In the genomic region with DNA sequence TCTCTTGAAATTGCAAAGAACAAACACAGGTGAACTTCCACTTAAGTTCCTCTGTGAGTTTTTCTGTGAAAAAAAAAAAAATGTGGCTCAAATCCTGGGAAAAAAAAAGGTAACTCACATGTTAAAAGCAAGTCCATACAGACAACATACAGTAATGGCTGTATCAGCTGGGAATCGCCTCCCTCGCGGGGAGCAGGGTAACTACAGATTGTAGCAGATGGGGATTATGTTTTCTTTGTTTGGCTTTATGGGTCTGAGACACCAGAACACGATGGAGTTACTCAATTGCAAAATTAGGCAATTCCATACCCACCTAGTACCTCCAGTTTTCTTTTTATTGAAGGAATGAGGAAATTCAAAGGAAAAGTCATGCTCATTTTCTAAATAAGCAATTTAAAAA, we compare ENCODE assay signal across 24 cellular contexts. TPM values are rescaled to one million over a fixed set of nuclear protein-coding genes. Genes with fewer than 3 reads are reported as not detected.
DNase-seq lines count a peak whose midpoint lies in the region; ATAC-seq and TF ChIP-seq lines count a peak whose summit lies in the region.
"Had no signal": no experiment of that assay in that cellular context is flagged by ENCODE, and none has a peak within 500 bp of the region (broad histone marks: within the 10 kb centered on the region; RNA-seq: fewer than 3 reads in every experiment).

No MANE protein-coding gene starts in this region.

- DNase-seq in NCI-H748 (lab: John Stamatoyannopoulos, UW; ENCODE audit: unreplicated experiment) = peak; percentile 19
- DNase-seq in NCI-H748 treated with DMSO at 0.1 percent for 48 hours (lab: John Stamatoyannopoulos, UW) = no peak
- DNase-seq in NCI-H146 treated with DMSO at 0.1 percent for 48 hours (lab: John Stamatoyannopoulos, UW; ENCODE audit: unreplicated experiment) = peak; percentile 50
- peak; percentile 84 for DNase-seq in NCI-H82 treated with DMSO at 0.1 percent for 48 hours (lab: John Stamatoyannopoulos, UW; ENCODE audit: unreplicated experiment)
- DNase-seq in progenitor cell of endocrine pancreas (ENCODE audit: low spot score, unreplicated experiment) = no peak
- no peak for DNase-seq in spleen
- no peak for DNase-seq in heart right ventricle
- no peak for DNase-seq in Kasumi-1 (lab: John Stamatoyannopoulos, UW)
- DNase-seq: BE2C; CD4-positive, CD25-positive, alpha-beta regulatory T cell; COR-L47; DMS153; GDM1; NCI-H1417 treated with DMSO at 0.1 percent for 48 hours; NCI-H2029 treated with DMSO at 0.1 percent for 48 hours; NCI-H2227 treated with DMSO at 0.1 percent for 48 hours; NCI-H526; RPMI8226; SHP77 treated with DMSO at 0.1 percent for 48 hours; SK-N-SH had no signal

- H3K27ac ChIP-seq in spleen = no peak overlapping the region
- H3K27ac ChIP-seq in heart right ventricle = no peak overlapping the region
- H3K27ac ChIP-seq: KMS-11 had no signal

- WGBS in spleen, 5 donors = 48 to 60% (median 58%) methylated on average over 4 of the region's 4 CpGs
- WGBS in heart right ventricle, 2 donors = 38 to 43% methylated on average over 4 of the region's 4 CpGs

- no peak overlapping the region for H3K4me3 Mint-ChIP-seq in progenitor cell of endocrine pancreas (ENCODE audit: low read depth)
- H3K4me3 Mint-ChIP-seq: CD4-positive, CD25-positive, alpha-beta regulatory T cell had no signal

- no peaks in the 10 kb centered on the region for H3K36me3 Mint-ChIP-seq in progenitor cell of endocrine pancreas (ENCODE audit: insufficient read depth)
- H3K36me3 Mint-ChIP-seq: CD4-positive, CD25-positive, alpha-beta regulatory T cell had no signal

- peak overlapping the region; percentile 1 for H3K27ac Mint-ChIP-seq in progenitor cell of endocrine pancreas
- H3K27ac Mint-ChIP-seq: CD4-positive, CD25-positive, alpha-beta regulatory T cell had no signal

- H3K4me1 Mint-ChIP-seq in progenitor cell of endocrine pancreas (ENCODE audit: low read depth) = peaks cover 9% of the 10 kb centered on the region
- H3K4me1 Mint-ChIP-seq: CD4-positive, CD25-positive, alpha-beta regulatory T cell had no signal

- peaks cover 19% of the 10 kb centered on the region for H3K27me3 Mint-ChIP-seq in progenitor cell of endocrine pancreas
- H3K27me3 Mint-ChIP-seq: CD4-positive, CD25-positive, alpha-beta regulatory T cell had no signal

- intact Hi-C loops in spleen (cut with DNase I; ENCODE audit: low total_unique reads) = no loop called here
- intact Hi-C loops in heart right ventricle (cut with DNase I) = no loop called here

- ATAC-seq in heart right ventricle = no peak

- TF ChIP-seq CTCF in progenitor cell of endocrine pancreas (IDR thresholded peaks at IDR 0.05; ENCODE audit: unreplicated experiment) (no peak), spleen (IDR thresholded peaks at IDR 0.05 in 8 of 11, conservative IDR thresholded peaks at IDR 0.05 in 3 of 11) (no peak), heart right ventricle (IDR thresholded peaks at IDR 0.05) (no peak)

- H3K36me3 ChIP-seq in spleen (no peaks in the 10 kb centered on the region), heart right ventricle (no peaks in the 10 kb centered on the region)
- H3K36me3 ChIP-seq: BE2C had no signal

- no peaks in the 10 kb centered on the region for H3K9me3 Mint-ChIP-seq in progenitor cell of endocrine pancreas (ENCODE audit: low read depth)

- H3K4me3 ChIP-seq in spleen (no peak overlapping the region), heart right ventricle (no peak overlapping the region)

- H3K27me3 ChIP-seq in spleen (replicated peaks in 1 of 7) (peaks cover 0 to 6% (median 0%) of the 10 kb centered on the region in 7 donors), heart right ventricle (peaks cover 0 to 27% (median 0%) of the 10 kb centered on the region in 7 donors)
- H3K27me3 ChIP-seq: BE2C had no signal

- TF ChIP-seq POLR2A in spleen (IDR thresholded peaks at IDR 0.05) = no peak

- H3K9me3 ChIP-seq in spleen (no peaks in the 10 kb centered on the region), heart right ventricle (no peaks in the 10 kb centered on the region)
- H3K9me3 ChIP-seq: BE2C, SK-N-SH had no signal

- H3K4me1 ChIP-seq in spleen (no peaks in the 10 kb centered on the region), heart right ventricle (no peaks in the 10 kb centered on the region)
- H3K4me1 ChIP-seq: BE2C had no signal

RNA-seq across cellular contexts. Expression of gene FEZF1, which starts 42.3 kb away (rescaled TPM):
- total RNA-seq in progenitor cell of endocrine pancreas = not detected in 2 replicates
- not detected for total RNA-seq in spleen
- under 1 TPM in 1 of 3 donors, not detected in 2; 0.04 TPM for polyA plus RNA-seq in spleen
- total RNA-seq in heart right ventricle = not detected
- polyA plus RNA-seq in heart right ventricle = not detected
- total RNA-seq: A172; CD4-positive, CD25-positive, alpha-beta regulatory T cell; HT-29; M059J had no signal
- polyA plus RNA-seq: CD4-positive, CD25-positive, alpha-beta regulatory T cell; SK-N-SH had no signal

Comparison
In these comparisons a context has a peak if more than half of its experiments do, and no peak if none do; other contexts are left out.
1. DNase-seq: peak in NCI-H748 (single experiment), NCI-H146 treated with DMSO at 0.1 percent for 48 hours (single experiment) and NCI-H82 treated with DMSO at 0.1 percent for 48 hours (single experiment); none in NCI-H748 treated with DMSO at 0.1 percent for 48 hours (single experiment), progenitor cell of endocrine pancreas (single experiment), spleen (single experiment), heart right ventricle (0 of 2) and Kasumi-1 (0 of 2).